25 cellular contexts compared by ENCODE assay signal in the genomic region with DNA sequence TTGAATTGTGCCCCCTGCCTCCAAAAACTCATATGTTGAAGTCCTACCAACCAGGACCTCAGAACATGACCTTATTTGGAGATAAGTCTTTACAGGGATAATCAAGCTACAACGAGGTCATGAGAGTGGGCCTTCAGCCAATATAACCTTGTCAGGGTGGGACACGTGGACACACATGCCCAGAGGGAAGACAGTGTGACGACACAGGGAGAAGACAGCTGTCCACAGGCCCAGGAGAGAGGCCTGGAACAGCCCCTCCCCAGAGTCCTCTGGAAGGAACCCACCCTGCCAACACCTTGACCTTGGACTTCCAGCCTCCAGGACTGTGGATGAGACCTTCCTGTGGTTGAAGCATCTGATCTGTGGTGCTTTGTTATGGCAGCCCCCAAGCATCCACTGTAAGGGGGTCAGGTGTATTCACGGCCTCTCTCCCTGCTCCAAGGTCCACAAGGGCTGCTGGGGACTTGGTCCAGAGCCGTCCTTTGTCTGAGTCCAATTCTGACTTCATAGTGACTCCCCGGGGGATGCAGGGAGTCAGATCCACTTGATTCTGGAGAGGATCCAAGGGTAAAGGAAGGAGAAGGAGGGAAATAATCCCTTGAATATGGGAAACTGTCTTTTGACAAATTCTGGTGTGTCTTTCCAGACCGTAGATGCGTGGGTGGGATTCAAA. TPM values are rescaled to one million over a fixed set of nuclear protein-coding genes. Genes with fewer than 3 reads are reported as not detected.
A peak's percentile ranks its signal among the peaks of the same experiment; 100 is the strongest.
DNase-seq lines count a peak whose midpoint lies in the region; ATAC-seq and TF ChIP-seq lines count a peak whose summit lies in the region.
"Had no signal": no experiment of that assay in that cellular context is flagged by ENCODE, and none has a peak within 500 bp of the region (broad histone marks: within the 10 kb centered on the region; RNA-seq: fewer than 3 reads in every experiment).

No MANE protein-coding gene starts in this region.

- TF ChIP-seq CTCF in natural killer cell (IDR thresholded peaks at IDR 0.05) (no peak), esophagus squamous epithelium (IDR thresholded peaks at IDR 0.05) (no peak), BE2C (IDR thresholded peaks at IDR 0.05; ENCODE audit: low read depth, low read length) (no peak)

- ATAC-seq in natural killer cell treated with Interleukin-12 subunit alpha and Interleukin-12 subunit beta and Interleukin-15 and Interleukin-18, amount 100 ng/mL, for 72 hours: no peak
- ATAC-seq in natural killer cell: no peak
- no peak for ATAC-seq in sciatic nerve
- no peak for ATAC-seq in HG02870 (IDR thresholded peaks at IDR 0.05; ENCODE audit: unreplicated experiment)
- no peak for ATAC-seq in HG02678 (IDR thresholded peaks at IDR 0.05; ENCODE audit: unreplicated experiment)
- ATAC-seq: activated T-helper 17 cell treated with anti-CD3 and anti-CD28 coated beads, Interleukin-2, amount 50 U/mL, for 72 hours; body of pancreas; foreskin keratinocyte had no signal

- TF ChIP-seq POLR2A in esophagus squamous epithelium (IDR thresholded peaks at IDR 0.05): no peak

- peak; percentile 44 for DNase-seq in natural killer cell treated with Interleukin-12 subunit alpha and Interleukin-12 subunit beta and Interleukin-15 and Interleukin-18, amount 100 ng/mL, for 72 hours (ENCODE audit: low spot score)
- DNase-seq in natural killer cell (no peak), esophagus squamous epithelium (lab: John Stamatoyannopoulos, UW) (no peak), sciatic nerve (ENCODE audit: low spot score) (peak; percentile 49), BE2C (no peak)
- DNase-seq: activated CD4-positive, alpha-beta T cell treated with anti-CD3 and anti-CD28 coated beads, Interleukin-2, amount 10 ng/mL, durations not matched to agents 24 days and 14 days; foreskin keratinocyte; NCI-H2081 treated with DMSO at 0.1 percent for 48 hours; NCI-H345; NCI-H82; nephron progenitor cell; SK-N-SH; stimulated activated CD4-positive, alpha-beta T cell treated with anti-CD3 and anti-CD28 coated beads, Interleukin-2, amount 100 ng/mL, for 24 hours; T-helper 2 cell had no signal

- H3K9me3 ChIP-seq in esophagus squamous epithelium: no peaks in the 10 kb centered on the region
- no peaks in the 10 kb centered on the region for H3K9me3 ChIP-seq in BE2C
- H3K9me3 ChIP-seq: body of pancreas, SK-N-SH had no signal

- 35 to 45% methylated on average over 4 to 7 of the region's 8 CpGs for WGBS in esophagus squamous epithelium, 2 donors

- intact Hi-C loops in natural killer cell (cut with micrococcal nuclease) (no loop called here), esophagus squamous epithelium (cut with DNase I) (no loop called here), sciatic nerve (cut with DNase I) (no loop called here)

- H3K27ac Mint-ChIP-seq in natural killer cell treated with Interleukin-12 subunit alpha and Interleukin-12 subunit beta and Interleukin-15 and Interleukin-18, amount 100 ng/mL, for 72 hours: no peak overlapping the region
- H3K27ac Mint-ChIP-seq in natural killer cell: no peak overlapping the region
- H3K27ac Mint-ChIP-seq: activated CD4-positive, alpha-beta T cell treated with anti-CD3 and anti-CD28 coated beads, Interleukin-2, amount 10 ng/mL, durations not matched to agents 24 days and 14 days; activated T-helper 17 cell treated with anti-CD3 and anti-CD28 coated beads, Interleukin-2, amount 50 U/mL, for 72 hours; CD4-positive, alpha-beta T cell; IgD-negative memory B cell; nephron progenitor cell had no signal

- H3K27me3 ChIP-seq in esophagus squamous epithelium (no peaks in the 10 kb centered on the region), BE2C (no peaks in the 10 kb centered on the region)
- H3K27me3 ChIP-seq: body of pancreas, foreskin keratinocyte, hepatocyte had no signal

- peak overlapping the region in 3 of 4 donors; percentile 66 to 93 (median 93) for H3K27ac ChIP-seq in esophagus squamous epithelium
- H3K27ac ChIP-seq: body of pancreas, foreskin keratinocyte, hepatocyte had no signal

- no peak overlapping the region for H3K4me3 Mint-ChIP-seq in natural killer cell treated with Interleukin-12 subunit alpha and Interleukin-12 subunit beta and Interleukin-15 and Interleukin-18, amount 100 ng/mL, for 72 hours
- no peak overlapping the region for H3K4me3 Mint-ChIP-seq in natural killer cell
- H3K4me3 Mint-ChIP-seq: activated CD4-positive, alpha-beta T cell treated with anti-CD3 and anti-CD28 coated beads, Interleukin-2, amount 10 ng/mL, durations not matched to agents 24 days and 14 days; activated T-helper 17 cell treated with anti-CD3 and anti-CD28 coated beads, Interleukin-2, amount 50 U/mL, for 72 hours; CD4-positive, alpha-beta T cell; IgD-negative memory B cell; nephron progenitor cell had no signal

- no peaks in the 10 kb centered on the region for H3K9me3 Mint-ChIP-seq in natural killer cell treated with Interleukin-12 subunit alpha and Interleukin-12 subunit beta and Interleukin-15 and Interleukin-18, amount 100 ng/mL, for 72 hours
- no peaks in the 10 kb centered on the region for H3K9me3 Mint-ChIP-seq in natural killer cell
- H3K9me3 Mint-ChIP-seq: activated CD4-positive, alpha-beta T cell treated with anti-CD3 and anti-CD28 coated beads, Interleukin-2, amount 10 ng/mL, durations not matched to agents 24 days and 14 days; activated T-helper 17 cell treated with anti-CD3 and anti-CD28 coated beads, Interleukin-2, amount 50 U/mL, for 72 hours; CD4-positive, alpha-beta T cell had no signal

- H3K27me3 Mint-ChIP-seq in natural killer cell treated with Interleukin-12 subunit alpha and Interleukin-12 subunit beta and Interleukin-15 and Interleukin-18, amount 100 ng/mL, for 72 hours: peaks cover 0 to 3% of the 10 kb centered on the region in 2 donors
- H3K27me3 Mint-ChIP-seq in natural killer cell (ENCODE audit: low read depth in 2 of 2): no peaks in the 10 kb centered on the region
- H3K27me3 Mint-ChIP-seq: activated CD4-positive, alpha-beta T cell treated with anti-CD3 and anti-CD28 coated beads, Interleukin-2, amount 10 ng/mL, durations not matched to agents 24 days and 14 days; activated T-helper 17 cell treated with anti-CD3 and anti-CD28 coated beads, Interleukin-2, amount 50 U/mL, for 72 hours; CD4-positive, alpha-beta T cell had no signal

- H3K36me3 Mint-ChIP-seq in natural killer cell treated with Interleukin-12 subunit alpha and Interleukin-12 subunit beta and Interleukin-15 and Interleukin-18, amount 100 ng/mL, for 72 hours: no peaks in the 10 kb centered on the region
- no peaks in the 10 kb centered on the region for H3K36me3 Mint-ChIP-seq in natural killer cell
- H3K36me3 Mint-ChIP-seq: IgD-negative memory B cell had no signal

- no peak overlapping the region for H3K4me3 ChIP-seq in esophagus squamous epithelium
- H3K4me3 ChIP-seq in BE2C (ENCODE audit: low read depth, low read length): no peak overlapping the region
- H3K4me3 ChIP-seq: body of pancreas, hepatocyte had no signal

- peaks cover 28 to 86% (median 51%) of the 10 kb centered on the region in 3 donors for H3K4me1 ChIP-seq in esophagus squamous epithelium
- H3K4me1 ChIP-seq in BE2C: no peaks in the 10 kb centered on the region
- H3K4me1 ChIP-seq: foreskin keratinocyte had no signal

- no peaks in the 10 kb centered on the region for H3K4me1 Mint-ChIP-seq in natural killer cell treated with Interleukin-12 subunit alpha and Interleukin-12 subunit beta and Interleukin-15 and Interleukin-18, amount 100 ng/mL, for 72 hours (ENCODE audit: low read depth in 2 of 2)
- no peaks in the 10 kb centered on the region for H3K4me1 Mint-ChIP-seq in natural killer cell
- H3K4me1 Mint-ChIP-seq: activated CD4-positive, alpha-beta T cell treated with anti-CD3 and anti-CD28 coated beads, Interleukin-2, amount 10 ng/mL, durations not matched to agents 24 days and 14 days; activated T-helper 17 cell treated with anti-CD3 and anti-CD28 coated beads, Interleukin-2, amount 50 U/mL, for 72 hours; IgD-negative memory B cell had no signal

- H3K36me3 ChIP-seq in esophagus squamous epithelium: no peaks in the 10 kb centered on the region
- H3K36me3 ChIP-seq in BE2C: no peaks in the 10 kb centered on the region

RNA-seq across cellular contexts. Expression of a gene that starts 6.9 kb away (rescaled TPM):
- total RNA-seq in natural killer cell treated with Interleukin-12 subunit alpha and Interleukin-12 subunit beta and Interleukin-15 and Interleukin-18, amount 100 ng/mL, for 72 hours: not detected
- total RNA-seq in natural killer cell (not detected), esophagus squamous epithelium (100 to 1,000 TPM; 196 to 799 (median 315) TPM), sciatic nerve (not detected)
- polyA plus RNA-seq in BE2C (2012; ENCODE audit: insufficient read depth, insufficient read length, low read depth): not detected
- total RNA-seq: activated CD4-positive, alpha-beta T cell treated with anti-CD3 and anti-CD28 coated beads, Interleukin-2, amount 10 ng/mL, durations not matched to agents 24 days and 14 days; activated T-helper 17 cell treated with anti-CD3 and anti-CD28 coated beads, Interleukin-2, amount 50 U/mL, for 72 hours; body of pancreas; CD4-positive, alpha-beta T cell; chondrocyte; epithelial cell of proximal tubule; hepatocyte; M059J; temporal lobe had no signal
- polyA plus RNA-seq: hepatocyte, IgD-negative memory B cell, SK-N-SH had no signal

RNA-seq across cellular contexts. Expression of a gene that starts 32.3 kb away (rescaled TPM):
- not detected for total RNA-seq in natural killer cell treated with Interleukin-12 subunit alpha and Interleukin-12 subunit beta and Interleukin-15 and Interleukin-18, amount 100 ng/mL, for 72 hours
- not detected for total RNA-seq in natural killer cell
- 100 to 1,000 TPM in 1 of 4 donors, 10 to 100 TPM in 3; 14.5 to 148 (median 22.6) TPM for total RNA-seq in esophagus squamous epithelium
- total RNA-seq in sciatic nerve: not detected
- not detected for polyA plus RNA-seq in BE2C (2012; ENCODE audit: insufficient read depth, insufficient read length, low read depth)
- total RNA-seq: activated CD4-positive, alpha-beta T cell treated with anti-CD3 and anti-CD28 coated beads, Interleukin-2, amount 10 ng/mL, durations not matched to agents 24 days and 14 days; activated T-helper 17 cell treated with anti-CD3 and anti-CD28 coated beads, Interleukin-2, amount 50 U/mL, for 72 hours; body of pancreas; CD4-positive, alpha-beta T cell; chondrocyte; epithelial cell of proximal tubule; hepatocyte; M059J; temporal lobe had no signal
- polyA plus RNA-seq: hepatocyte, IgD-negative memory B cell, SK-N-SH had no signal

Comparison
In these comparisons a context has a peak if more than half of its experiments do, and no peak if none do; other contexts are left out.
1. DNase-seq: peak in natural killer cell treated with Interleukin-12 subunit alpha and Interleukin-12 subunit beta and Interleukin-15 and Interleukin-18, amount 100 ng/mL, for 72 hours (single experiment) and sciatic nerve (single experiment); none in natural killer cell (single experiment), esophagus squamous epithelium (single experiment) and BE2C (single experiment).
2. RNA of a gene that starts 6.9 kb away (total RNA-seq): 196 to 799 TPM in esophagus squamous epithelium; not detected in natural killer cell treated with Interleukin-12 subunit alpha and Interleukin-12 subunit beta and Interleukin-15 and Interleukin-18, amount 100 ng/mL, for 72 hours, not detected in natural killer cell and not detected in sciatic nerve (single experiment); every median in the first group is over 100 times any median in the second.
3. RNA of a gene that starts 32.3 kb away (total RNA-seq): 14.5 to 148 TPM in esophagus squamous epithelium; not detected in natural killer cell treated with Interleukin-12 subunit alpha and Interleukin-12 subunit beta and Interleukin-15 and Interleukin-18, amount 100 ng/mL, for 72 hours, not detected in natural killer cell and not detected in sciatic nerve (single experiment); every median in the first group is over 10 times any median in the second.